Comparison of ENCODE assay signal across 14 cellular contexts in the genomic region with DNA sequence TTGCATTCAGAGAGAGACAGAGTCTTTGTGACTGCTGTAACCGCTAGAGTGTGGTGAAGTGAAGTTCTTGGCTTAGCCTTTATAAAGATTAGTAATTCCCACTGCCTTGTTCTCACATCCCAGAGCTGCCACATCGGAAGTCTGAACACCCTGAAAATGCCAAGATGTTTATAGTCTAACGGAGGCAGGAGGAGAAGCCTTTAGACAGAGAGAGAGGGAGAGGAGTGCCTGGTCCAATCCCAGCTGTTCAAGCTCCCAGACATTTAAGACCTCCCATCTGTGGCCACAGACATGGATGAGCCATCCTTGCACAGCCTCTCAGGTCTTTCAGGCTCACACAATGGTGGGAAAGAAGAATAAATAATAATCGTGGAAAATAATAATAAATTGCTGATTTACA.
A peak's percentile ranks its signal among the peaks of the same experiment; 100 is the strongest.
DNase-seq lines count a peak whose midpoint lies in the region; ATAC-seq, FAIRE-seq and TF ChIP-seq lines count a peak whose summit lies in the region.
"Had no signal": no experiment of that assay in that cellular context is flagged by ENCODE, and none has a peak within 500 bp of the region (broad histone marks: within the 10 kb centered on the region; RNA-seq: fewer than 3 reads in every experiment).

No MANE protein-coding gene starts in this region.

- in situ Hi-C loops in K562 (cut with MboI) = no loop called here

- no peaks in the 10 kb centered on the region for H3K27me3 ChIP-seq in K562 (ENCODE audit: control insufficient read depth in 2 of 2, insufficient read depth in 2 of 2, low read length in 2 of 2)
- H3K27me3 ChIP-seq in endodermal cell (ENCODE audit: control insufficient read depth, insufficient read depth, low read length, poor library complexity, severe bottlenecking) = no peaks in the 10 kb centered on the region
- H3K27me3 ChIP-seq: BE2C had no signal

- no peaks in the 10 kb centered on the region for H4K20me1 ChIP-seq in K562 (replicated peaks; ENCODE audit: control insufficient read depth, insufficient read depth, low read length)

- H3K4me3 ChIP-seq in K562 (no peak overlapping the region), endodermal cell (ENCODE audit: low read length) (no peak overlapping the region)

- TF ChIP-seq RAD21 in K562 (CRISPR knock-in tag; conservative IDR thresholded peaks at IDR 0.05 in 1 of 2, IDR thresholded peaks at IDR 0.05 in 1 of 2) = no peak

- no peaks in the 10 kb centered on the region for H3K9me1 ChIP-seq in K562 (ENCODE audit: control insufficient read depth, insufficient read depth, low read length)

- TF ChIP-seq EP300 in K562 (IDR thresholded peaks at IDR 0.05; ENCODE audit: low read length) = no peak

- H3K36me3 Mint-ChIP-seq in endodermal cell (ENCODE audit: low read depth) = no peaks in the 10 kb centered on the region
- H3K36me3 Mint-ChIP-seq: CD4-positive, alpha-beta memory T cell had no signal

- no peak overlapping the region for H3K4me2 ChIP-seq in K562 (ENCODE audit: insufficient read depth, low read length)
- H3K4me2 ChIP-seq: KMS-11 had no signal

- CTCF ChIA-PET in K562 (lab: Yijun Ruan, JAX; ENCODE audit: low intra/inter-chr PET ratio) = no interaction called here

- H2AFZ ChIP-seq in K562 (ENCODE audit: low read depth, low read length) = peak overlapping the region; percentile 73

- ATAC-seq in K562 (peak; percentile 69), GM18505 (IDR thresholded peaks at IDR 0.05; ENCODE audit: unreplicated experiment) (no peak)

- H3K36me3 ChIP-seq in K562 (ENCODE audit: control insufficient read depth, insufficient read depth, low read length) = no peaks in the 10 kb centered on the region
- no peaks in the 10 kb centered on the region for H3K36me3 ChIP-seq in endodermal cell (ENCODE audit: control insufficient read depth, insufficient read depth, low read length)
- H3K36me3 ChIP-seq: BE2C had no signal

- H3K79me2 ChIP-seq in K562 (ENCODE audit: control insufficient read depth, insufficient read depth, low read length) = no peaks in the 10 kb centered on the region

- H3K9ac ChIP-seq in K562 (ENCODE audit: insufficient read depth in 1 of 2, low read depth in 2 of 2, low read length in 2 of 2) (no peak overlapping the region), endodermal cell (ENCODE audit: extremely low read depth, low read length, poor library complexity, severe bottlenecking) (no peak overlapping the region)
- H3K9ac ChIP-seq: KMS-11 had no signal

- H3K27ac Mint-ChIP-seq in endodermal cell = no peak overlapping the region
- H3K27ac Mint-ChIP-seq: CD4-positive, alpha-beta memory T cell; HFFc6 had no signal

- TF ChIP-seq CTCF in K562 (IDR thresholded peaks at IDR 0.05 in 2 of 3, conservative IDR thresholded peaks at IDR 0.05 in 1 of 3; ENCODE audit: insufficient read depth in 2 of 3, low read depth in 1 of 3, low read length in 3 of 3) (no peak), endodermal cell (conservative IDR thresholded peaks at IDR 0.05) (no peak)

- POLR2A ChIA-PET in K562 (lab: Yijun Ruan, JAX) = no interaction called here

- DNase-seq in M059J (ENCODE audit: low read depth) (peak; percentile 41), NCI-H82 treated with DMSO at 0.1 percent for 48 hours (lab: John Stamatoyannopoulos, UW; ENCODE audit: unreplicated experiment) (peak; percentile 1), K562 (ENCODE audit: extremely low read depth in 1 of 4, low spot score in 3 of 4) (peak in 1 of 4 experiments; percentile 7), retina (peak; percentile 6), NCI-H1417 treated with DMSO at 0.1 percent for 48 hours (lab: John Stamatoyannopoulos, UW) (no peak), endodermal cell (no peak)
- DNase-seq: BE2C; CD4-positive, alpha-beta memory T cell; HFFc6; NCI-H2029; NCI-H69 had no signal

- H3K27ac ChIP-seq in K562 (ENCODE audit: extremely low read depth, low read depth, low read length) (no peak overlapping the region), endodermal cell (ENCODE audit: low read depth, low read length) (no peak overlapping the region)
- H3K27ac ChIP-seq: HL-60, KMS-11 had no signal

- intact Hi-C loops in K562 (cut with micrococcal nuclease) = no loop called here

- no peaks in the 10 kb centered on the region for H3K9me3 Mint-ChIP-seq in endodermal cell

- no peaks in the 10 kb centered on the region for H3K9me3 ChIP-seq in K562 (replicated peaks; ENCODE audit: control insufficient read depth, insufficient read depth, low read depth, low read length)
- no peaks in the 10 kb centered on the region for H3K9me3 ChIP-seq in endodermal cell (ENCODE audit: control insufficient read depth, low read length)
- H3K9me3 ChIP-seq: BE2C had no signal

- H3K4me1 ChIP-seq in K562 (replicated peaks in 1 of 2; ENCODE audit: control insufficient read depth in 2 of 2, insufficient read depth in 2 of 2, low read length in 2 of 2) (no peaks in the 10 kb centered on the region), endodermal cell (ENCODE audit: control insufficient read depth, insufficient read depth, low read length) (no peaks in the 10 kb centered on the region)
- H3K4me1 ChIP-seq: BE2C had no signal

- BruUV-seq in K562 (replicated peaks; lab: Mats Ljungman, UMichigan) = no TSS peak

- TF ChIP-seq POLR2A in K562 (conservative IDR thresholded peaks at IDR 0.05) = no peak
- TF ChIP-seq POLR2A in GM18505 (IDR thresholded peaks at IDR 0.05; ENCODE audit: borderline replicate concordance, extremely low read depth, insufficient read depth, insufficient read length) = no peak

- no peaks in the 10 kb centered on the region for H3K4me1 Mint-ChIP-seq in endodermal cell
- H3K4me1 Mint-ChIP-seq: CD4-positive, alpha-beta memory T cell had no signal

- FAIRE-seq in K562 (lab: Jason Lieb, UNC) = no peak

- no peak overlapping the region for H3K4me3 Mint-ChIP-seq in endodermal cell
- H3K4me3 Mint-ChIP-seq: CD4-positive, alpha-beta memory T cell; HFFc6 had no signal

- no peaks in the 10 kb centered on the region for H3K27me3 Mint-ChIP-seq in endodermal cell (ENCODE audit: insufficient read depth)
- H3K27me3 Mint-ChIP-seq: CD4-positive, alpha-beta memory T cell had no signal

- 7% methylated on average over 4 of the region's 4 CpGs for WGBS in K562 (ENCODE audit: insufficient coverage, low coverage, missing lambda C conversion rate)
- 43 to 80% methylated on average over 1 to 3 of the region's 4 CpGs for WGBS in endodermal cell (ENCODE audit: insufficient coverage in 1 of 2, insufficient read length in 1 of 2), 2 experiments

TF ChIP-seq in K562, 482 proteins besides CTCF, POLR2A, EP300 and RAD21:
- TF ChIP-seq, protein P1, sequence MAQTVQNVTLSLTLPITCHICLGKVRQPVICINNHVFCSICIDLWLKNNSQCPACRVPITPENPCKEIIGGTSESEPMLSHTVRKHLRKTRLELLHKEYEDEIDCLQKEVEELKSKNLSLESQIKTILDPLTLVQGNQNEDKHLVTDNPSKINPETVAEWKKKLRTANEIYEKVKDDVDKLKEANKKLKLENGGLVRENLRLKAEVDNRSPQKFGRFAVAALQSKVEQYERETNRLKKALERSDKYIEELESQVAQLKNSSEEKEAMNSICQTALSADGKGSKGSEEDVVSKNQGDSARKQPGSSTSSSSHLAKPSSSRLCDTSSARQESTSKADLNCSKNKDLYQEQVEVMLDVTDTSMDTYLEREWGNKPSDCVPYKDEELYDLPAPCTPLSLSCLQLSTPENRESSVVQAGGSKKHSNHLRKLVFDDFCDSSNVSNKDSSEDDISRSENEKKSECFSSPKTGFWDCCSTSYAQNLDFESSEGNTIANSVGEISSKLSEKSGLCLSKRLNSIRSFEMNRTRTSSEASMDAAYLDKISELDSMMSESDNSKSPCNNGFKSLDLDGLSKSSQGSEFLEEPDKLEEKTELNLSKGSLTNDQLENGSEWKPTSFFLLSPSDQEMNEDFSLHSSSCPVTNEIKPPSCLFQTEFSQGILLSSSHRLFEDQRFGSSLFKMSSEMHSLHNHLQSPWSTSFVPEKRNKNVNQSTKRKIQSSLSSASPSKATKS (CRISPR knock-in tag; IDR thresholded peaks at IDR 0.05) = no peak
- TF ChIP-seq ZKSCAN3 (CRISPR knock-in tag; IDR thresholded peaks at IDR 0.05) (no peak), ZNF77 (CRISPR knock-in tag; IDR thresholded peaks at IDR 0.05) (no peak), TCF3 (CRISPR knock-in tag; IDR thresholded peaks at IDR 0.05) (no peak), MCM2 (IDR thresholded peaks at IDR 0.05; ENCODE audit: low read depth) (no peak), PTTG1 (tag; IDR thresholded peaks at IDR 0.05; ENCODE audit: low read depth) (no peak), HNRNPK (IDR thresholded peaks at IDR 0.05; ENCODE audit: low read depth, low read length, poor library complexity, severe bottlenecking) (no peak), U2AF2 (optimal IDR thresholded peaks at IDR 0.05; ENCODE audit: low read depth, low read length) (no peak), CBX2 (IDR thresholded peaks at IDR 0.05; ENCODE audit: insufficient read depth, low read length, poor library complexity, severe bottlenecking) (no peak)

Comparison
In these comparisons a context has a peak if more than half of its experiments do, and no peak if none do; other contexts are left out.
1. DNase-seq: peak in M059J (single experiment), NCI-H82 treated with DMSO at 0.1 percent for 48 hours (single experiment) and retina (single experiment); none in NCI-H1417 treated with DMSO at 0.1 percent for 48 hours (single experiment) and endodermal cell (single experiment).